ENCODE assay signal across 37 cellular contexts in genomic region chr1:207401578-207401977, GRCh38. TPM values are rescaled to one million over a fixed set of nuclear protein-coding genes. Genes with fewer than 3 reads are reported as not detected.
A peak's percentile ranks its signal among the peaks of the same experiment; 100 is the strongest.
DNase-seq lines count a peak whose midpoint lies in the region; ATAC-seq and TF ChIP-seq lines count a peak whose summit lies in the region.
"Had no signal": no experiment of that assay in that cellular context is flagged by ENCODE, and none has a peak within 500 bp of the region (broad histone marks: within the 10 kb centered on the region; RNA-seq: fewer than 3 reads in every experiment).

No MANE protein-coding gene starts in this region.

- H3K9me3 ChIP-seq in Loucy (ENCODE audit: insufficient read depth, low read depth, low read length) (no peaks in the 10 kb centered on the region), tibial artery (no peaks in the 10 kb centered on the region)
- H3K9me3 ChIP-seq: A549, mucosa of descending colon, Peyer's patch, upper lobe of right lung had no signal

- H3K36me3 Mint-ChIP-seq in activated T-cell treated with anti-CD3 and anti-CD28 coated beads, Interleukin-2, amount 50 U/mL, for 24 hours (ENCODE audit: low read depth): no peaks in the 10 kb centered on the region
- peaks cover 2 to 8% of the 10 kb centered on the region in 2 donors for H3K36me3 Mint-ChIP-seq in activated T-cell treated with anti-CD3 and anti-CD28 coated beads, Interleukin-2, amount 50 U/mL, for 72 hours (ENCODE audit: insufficient read depth in 2 of 2)
- H3K36me3 Mint-ChIP-seq: CD8-positive, alpha-beta T cell; natural killer cell; stimulated activated memory B cell treated with anti-CD40 and anti-IgM and Interleukin-4, amounts not matched to agents 10 μg/mL and 1 μg/mL and 100 μg/mL, for 72 hours had no signal

- H3K27me3 Mint-ChIP-seq in activated T-cell treated with anti-CD3 and anti-CD28 coated beads, Interleukin-2, amount 50 U/mL, for 24 hours: peaks cover 1% of the 10 kb centered on the region
- H3K27me3 Mint-ChIP-seq in activated T-cell treated with anti-CD3 and anti-CD28 coated beads, Interleukin-2, amount 50 U/mL, for 72 hours (ENCODE audit: low read depth): peaks cover 3% of the 10 kb centered on the region
- H3K27me3 Mint-ChIP-seq: stimulated activated memory B cell treated with anti-CD40 and anti-IgM and Interleukin-4, amounts not matched to agents 10 μg/mL and 1 μg/mL and 100 μg/mL, for 72 hours had no signal

- H3K9ac ChIP-seq in Loucy (ENCODE audit: low read depth, low read length, poor library complexity, severe bottlenecking): no peak overlapping the region

- intact Hi-C loops in tibial artery (cut with DNase I; ENCODE audit: low total_unique reads): loop anchor here (5.0 kb wide), 1 partner anchor 319 kb away; no protein-coding TSS in a partner anchor

- peaks cover 20% of the 10 kb centered on the region for H3K4me1 Mint-ChIP-seq in activated T-cell treated with anti-CD3 and anti-CD28 coated beads, Interleukin-2, amount 50 U/mL, for 24 hours (ENCODE audit: low read depth)
- H3K4me1 Mint-ChIP-seq in activated T-cell treated with anti-CD3 and anti-CD28 coated beads, Interleukin-2, amount 50 U/mL, for 72 hours (ENCODE audit: low read depth): peaks cover 13% of the 10 kb centered on the region

- no peak overlapping the region for H3K4me3 Mint-ChIP-seq in activated T-cell treated with anti-CD3 and anti-CD28 coated beads, Interleukin-2, amount 50 U/mL, for 24 hours
- H3K4me3 Mint-ChIP-seq in activated T-cell treated with anti-CD3 and anti-CD28 coated beads, Interleukin-2, amount 50 U/mL, for 72 hours: no peak overlapping the region
- H3K4me3 Mint-ChIP-seq: activated CD4-positive, alpha-beta T cell treated with anti-CD3 and anti-CD28 coated beads, Interleukin-2, amount 10 ng/mL, durations not matched to agents 7 days and 5 days; CD8-positive, alpha-beta T cell; natural killer cell; stimulated activated memory B cell treated with anti-CD40 and anti-IgM and Interleukin-4, amounts not matched to agents 10 μg/mL and 1 μg/mL and 100 μg/mL, for 72 hours had no signal

- no peaks in the 10 kb centered on the region for H3K79me2 ChIP-seq in Loucy (ENCODE audit: insufficient read depth, low read length)

- peak overlapping the region; percentile 37 for H3K27ac Mint-ChIP-seq in activated T-cell treated with anti-CD3 and anti-CD28 coated beads, Interleukin-2, amount 50 U/mL, for 24 hours
- no peak overlapping the region for H3K27ac Mint-ChIP-seq in activated T-cell treated with anti-CD3 and anti-CD28 coated beads, Interleukin-2, amount 50 U/mL, for 72 hours
- H3K27ac Mint-ChIP-seq: activated CD4-positive, alpha-beta T cell treated with anti-CD3 and anti-CD28 coated beads, Interleukin-2, amount 10 ng/mL, durations not matched to agents 7 days and 5 days; CD8-positive, alpha-beta T cell; natural killer cell; stimulated activated memory B cell treated with anti-CD40 and anti-IgM and Interleukin-4, amounts not matched to agents 10 μg/mL and 1 μg/mL and 100 μg/mL, for 72 hours had no signal

- DNase-seq in activated T-cell treated with anti-CD3 and anti-CD28 coated beads, Interleukin-2, amount 50 U/mL, for 24 hours: no peak
- no peak for DNase-seq in activated T-cell treated with anti-CD3 and anti-CD28 coated beads, Interleukin-2, amount 50 U/mL, for 72 hours
- DNase-seq in NCI-H1417 (lab: John Stamatoyannopoulos, UW) (no peak), NCI-H2196 treated with DMSO at 0.1 percent for 48 hours (lab: John Stamatoyannopoulos, UW; ENCODE audit: unreplicated experiment) (no peak), SHP77 (lab: John Stamatoyannopoulos, UW) (no peak), tibial artery (no peak)
- DNase-seq: activated CD4-positive, alpha-beta T cell treated with anti-CD3 and anti-CD28 coated beads, Interleukin-2, amount 10 ng/mL, durations not matched to agents 7 days and 5 days; activated T-cell treated with anti-CD3 and anti-CD28 coated beads, Interleukin-2, amount 50 U/mL, for 1 hour; AML-193; CD8-positive, alpha-beta T cell; effector memory CD4-positive, alpha-beta T cell; HCEC 1CT; hypothalamus; left colon; mucosa of descending colon; natural killer cell; NCI-H1092; NCI-H187 treated with DMSO at 0.1 percent for 48 hours; NCI-H2171 treated with DMSO at 0.1 percent for 48 hours; NCI-H524; NK-92 treated with Interleukin-12 subunit alpha and Interleukin-12 subunit beta, amount 100 ng/mL, for 24 hours; occipital lobe; Peyer's patch; SIG-M5; stimulated activated CD4-positive, alpha-beta T cell treated with anti-CD3 and anti-CD28 coated beads, Interleukin-15, amount 100 ng/mL, for 24 hours; T1000; upper lobe of right lung had no signal

- H3K36me3 ChIP-seq in Loucy (ENCODE audit: insufficient read depth, low read length) (no peaks in the 10 kb centered on the region), tibial artery (no peaks in the 10 kb centered on the region)
- H3K36me3 ChIP-seq: cardiac muscle cell, Peyer's patch, upper lobe of right lung had no signal

- TF ChIP-seq CTCF in Loucy (conservative IDR thresholded peaks at IDR 0.05; ENCODE audit: low read length) (peak; percentile 49), tibial artery (IDR thresholded peaks at IDR 0.05) (no peak)

- H3F3A ChIP-seq in Loucy (ENCODE audit: low read depth): no peaks in the 10 kb centered on the region

- no peaks in the 10 kb centered on the region for H3K27me3 ChIP-seq in Loucy (ENCODE audit: insufficient read depth, low read length, poor library complexity, severe bottlenecking)
- H3K27me3 ChIP-seq in tibial artery: no peaks in the 10 kb centered on the region
- H3K27me3 ChIP-seq: Peyer's patch, upper lobe of right lung had no signal

- no peaks in the 10 kb centered on the region for H4K20me1 ChIP-seq in Loucy (ENCODE audit: insufficient read depth, low read length, poor library complexity, severe bottlenecking)

- no peaks in the 10 kb centered on the region for H3K9me2 ChIP-seq in Loucy (replicated peaks; ENCODE audit: low read depth, low read length)

- no peak for ATAC-seq in activated T-cell treated with anti-CD3 and anti-CD28 coated beads, Interleukin-2, amount 50 U/mL, for 72 hours (replicated peaks in 1 of 2)
- ATAC-seq: A549; CD8-positive, alpha-beta T cell; left colon; mucosa of descending colon; natural killer cell; stimulated activated memory B cell treated with anti-CD40 and anti-IgM and Interleukin-4, amounts not matched to agents 10 μg/mL and 1 μg/mL and 100 μg/mL, for 72 hours; upper lobe of right lung had no signal

- H3K27ac ChIP-seq in angular gyrus (ENCODE audit: low read depth, low read length) (peak overlapping the region; percentile 44), tibial artery (no peak overlapping the region)
- H3K27ac ChIP-seq: A549, cardiac muscle cell, coronary artery, Peyer's patch, upper lobe of right lung had no signal

- H3K4me3 ChIP-seq in Loucy (ENCODE audit: low read length, poor library complexity, severe bottlenecking) (no peak overlapping the region), tibial artery (no peak overlapping the region)
- H3K4me3 ChIP-seq: A549, cardiac muscle cell, coronary artery, mucosa of descending colon, Peyer's patch, upper lobe of right lung had no signal

- no peak overlapping the region for H3K4me2 ChIP-seq in Loucy (ENCODE audit: low read depth, low read length, poor library complexity, severe bottlenecking)
- H3K4me2 ChIP-seq: A549 had no signal

- no peaks in the 10 kb centered on the region for H3K4me1 ChIP-seq in Loucy (ENCODE audit: insufficient read depth, low read length, poor library complexity, severe bottlenecking)
- H3K4me1 ChIP-seq in tibial artery: no peaks in the 10 kb centered on the region
- H3K4me1 ChIP-seq: A549, Peyer's patch, upper lobe of right lung had no signal

- peaks cover 4% of the 10 kb centered on the region for H3K9me3 Mint-ChIP-seq in activated T-cell treated with anti-CD3 and anti-CD28 coated beads, Interleukin-2, amount 50 U/mL, for 24 hours
- H3K9me3 Mint-ChIP-seq in activated T-cell treated with anti-CD3 and anti-CD28 coated beads, Interleukin-2, amount 50 U/mL, for 72 hours: peaks cover 0 to 3% of the 10 kb centered on the region in 2 donors
- H3K9me3 Mint-ChIP-seq: CD8-positive, alpha-beta T cell; natural killer cell; stimulated activated memory B cell treated with anti-CD40 and anti-IgM and Interleukin-4, amounts not matched to agents 10 μg/mL and 1 μg/mL and 100 μg/mL, for 72 hours had no signal

- H2AFZ ChIP-seq in Loucy (ENCODE audit: low read length): no peak overlapping the region

RNA-seq across cellular contexts. Expression of gene CR2, which starts 52.5 kb away (rescaled TPM):
- under 1 TPM; 0.07 to 0.26 TPM for total RNA-seq in activated T-cell treated with anti-CD3 and anti-CD28 coated beads, Interleukin-2, amount 50 U/mL, for 72 hours
- total RNA-seq: activated CD4-positive, alpha-beta T cell treated with anti-CD3 and anti-CD28 coated beads, Interleukin-2, amount 10 ng/mL, durations not matched to agents 7 days and 5 days; cardiac muscle cell; glomerular endothelial cell; lung microvascular endothelial cell; occipital lobe; pulmonary artery endothelial cell; subcutaneous adipose tissue had no signal
